Comparison of ENCODE assay signal across 4 cellular contexts in the genomic region with DNA sequence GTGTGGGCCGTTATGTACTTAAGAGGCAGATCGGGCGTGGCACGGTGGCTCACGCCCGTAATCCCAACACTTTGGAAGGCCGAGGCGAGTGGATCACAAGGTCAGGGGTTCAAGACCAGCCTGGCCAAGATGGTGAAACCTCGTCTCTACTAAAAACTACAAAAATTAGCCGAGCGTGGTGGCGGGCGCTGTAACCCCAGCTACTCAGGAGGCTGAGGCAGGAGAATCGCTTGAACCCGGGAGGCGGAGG. TPM values are rescaled to one million over a fixed set of nuclear protein-coding genes. Genes with fewer than 3 reads are reported as not detected.
DNase-seq lines count a peak whose midpoint lies in the region; ATAC-seq and TF ChIP-seq lines count a peak whose summit lies in the region.
"Not testable (repeated sequence)": the region's sequence is repeated elsewhere in the genome, so short reads cannot be mapped to it uniquely, and the experiment has no call there.

No MANE protein-coding gene starts in this region.

- H3K27me3 ChIP-seq in MG63; brain microvascular endothelial cell (replicated peaks); right lobe of liver; thoracic aorta (replicated peaks; ENCODE audit: insufficient read depth): not testable (repeated sequence)

- peaks cover 0 to 22% (median 2%) of the 10 kb centered on the region in 4 donors for H3K4me1 ChIP-seq in right lobe of liver
- peaks cover 6 to 25% of the 10 kb centered on the region in 2 donors for H3K4me1 ChIP-seq in thoracic aorta (ENCODE audit: control insufficient read depth in 1 of 2, low read depth in 2 of 2)

- not testable (repeated sequence) for TF ChIP-seq CTCF in brain microvascular endothelial cell (IDR thresholded peaks at IDR 0.05; ENCODE audit: low read depth, low read length, missing control alignments); right lobe of liver (IDR thresholded peaks at IDR 0.05); thoracic aorta (IDR thresholded peaks at IDR 0.05)

- DNase-seq in MG63; brain microvascular endothelial cell; right lobe of liver; thoracic aorta (ENCODE audit: low spot score): not testable (repeated sequence)

- not testable (repeated sequence) for ATAC-seq in right lobe of liver; thoracic aorta (ENCODE audit: insufficient number of reproducible peaks, low FRiP score, low read depth)

- not testable (repeated sequence) for H3K36me3 ChIP-seq in MG63; brain microvascular endothelial cell (replicated peaks); right lobe of liver; thoracic aorta

- in situ Hi-C loops in brain microvascular endothelial cell (cut with HindIII; ENCODE audit: low pct_ligation_motif_present, low sequenced_read_pairs) = not testable (repeated sequence)

- H3K27ac ChIP-seq in brain microvascular endothelial cell (peak overlapping the region; percentile 71), right lobe of liver (peak overlapping the region in 1 of 3 donors; percentile 12), thoracic aorta (peak overlapping the region; percentile 82 to 91)

- intact Hi-C loops in right lobe of liver (cut with DNase I) = not testable (repeated sequence)

- not testable (repeated sequence) for TF ChIP-seq POLR2A in right lobe of liver (IDR thresholded peaks at IDR 0.05)

- WGBS in right lobe of liver (ENCODE audit: insufficient coverage, low coverage, low lambda C conversion rate, missing lambda C conversion rate) = 2% methylated on average over 8 of the region's 16 CpGs

- H3K9me3 ChIP-seq in MG63, right lobe of liver, thoracic aorta: not testable (repeated sequence)

- H3K4me3 ChIP-seq in MG63 (peak overlapping the region; percentile 41), brain microvascular endothelial cell (ENCODE audit: low read depth, low read length) (peak overlapping the region; percentile 63), right lobe of liver (peak overlapping the region; percentile 24 to 42 (median 42)), thoracic aorta (peak overlapping the region; percentile 67)

RNA-seq across cellular contexts. Expression of gene THBS3, which starts 13.8 kb away (rescaled TPM):
- 9.1 and 11.0 TPM in 2 replicates for total RNA-seq in MG63 (2014; rRNA removed; shearing (Covaris generic); ENCODE audit: low replicate concordance)
- 10 to 100 TPM in 3 of 6 experiments, 1 to 10 TPM in 3; 4.0 to 14.4 (median 10.5) TPM for total RNA-seq in right lobe of liver
- 10 to 100 TPM; 45.3 to 81.6 TPM for total RNA-seq in thoracic aorta

RNA-seq across cellular contexts. Expression of gene MTX1, which starts 14.6 kb away (rescaled TPM):
- 97.2 and 100 TPM in 2 replicates for total RNA-seq in MG63 (2014; rRNA removed; shearing (Covaris generic); ENCODE audit: low replicate concordance)
- total RNA-seq in right lobe of liver (10 to 100 TPM; 20.0 to 50.7 (median 23.9) TPM), thoracic aorta (10 to 100 TPM; 21.7 to 22.9 TPM)

RNA-seq across cellular contexts. Expression of gene TRIM46, which starts 20.3 kb away (rescaled TPM):
- total RNA-seq in MG63 (2014; rRNA removed; shearing (Covaris generic); ENCODE audit: low replicate concordance) = not detected in 2 replicates
- total RNA-seq in right lobe of liver (under 1 TPM in 2 of 6 experiments, not detected in 4; 0.09 to 0.15 TPM), thoracic aorta (1 to 10 TPM; 2.7 to 5.8 TPM)

RNA-seq across cellular contexts. Expression of gene KRTCAP2, which starts 20.8 kb away (rescaled TPM):
- 220 and 236 TPM in 2 replicates for total RNA-seq in MG63 (2014; rRNA removed; shearing (Covaris generic); ENCODE audit: low replicate concordance)
- 100 to 1,000 TPM in 3 of 6 experiments, 10 to 100 TPM in 3; 85.5 to 145 (median 99.9) TPM for total RNA-seq in right lobe of liver
- 100 to 1,000 TPM; 106 to 112 TPM for total RNA-seq in thoracic aorta

RNA-seq across cellular contexts. Expression of gene DPM3, which starts 53.6 kb away (rescaled TPM):
- 48.9 TPM in 1 of 2 replicates, not detected in the other for total RNA-seq in MG63 (2014; rRNA removed; shearing (Covaris generic); ENCODE audit: low replicate concordance)
- total RNA-seq in right lobe of liver = 100 to 1,000 TPM in 1 of 6 experiments, 10 to 100 TPM in 5; 50.4 to 106 (median 60.4) TPM
- 10 to 100 TPM; 28.8 to 68.6 TPM for total RNA-seq in thoracic aorta
